In the genomic region with DNA sequence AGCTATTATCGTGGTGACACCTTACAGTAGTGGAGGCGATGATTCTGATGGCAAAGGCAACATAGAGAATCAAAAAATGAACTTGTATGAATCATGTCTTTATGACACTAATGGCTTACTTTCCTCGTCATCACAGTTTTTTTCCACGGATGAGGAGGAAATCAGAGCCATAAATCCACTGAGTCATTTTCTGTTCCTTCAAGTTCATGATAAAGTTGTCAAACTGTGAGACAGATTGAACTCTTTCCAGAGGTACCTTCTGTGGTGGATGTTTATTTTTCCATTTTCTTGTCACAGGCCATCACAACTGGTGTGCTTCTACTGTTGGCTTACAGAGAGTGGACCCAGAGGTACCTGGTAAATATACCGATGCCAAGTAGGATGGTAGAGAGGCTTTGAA, we compare ENCODE assay signal across 24 cellular contexts. TPM values are rescaled to one million over a fixed set of nuclear protein-coding genes. Genes with fewer than 3 reads are reported as not detected.
DNase-seq lines count a peak whose midpoint lies in the region; ATAC-seq, FAIRE-seq and TF ChIP-seq lines count a peak whose summit lies in the region.
"Had no signal": no experiment of that assay in that cellular context is flagged by ENCODE, and none has a peak within 500 bp of the region (broad histone marks: within the 10 kb centered on the region; RNA-seq: fewer than 3 reads in every experiment).

No MANE protein-coding gene starts in this region.

- H3K27me3 ChIP-seq in body of pancreas (no peaks in the 10 kb centered on the region), esophagus muscularis mucosa (no peaks in the 10 kb centered on the region), ovary (no peaks in the 10 kb centered on the region)
- H3K27me3 ChIP-seq in CD4-positive, alpha-beta T cell (ENCODE audit: control insufficient read depth, insufficient read depth, low read length): no peaks in the 10 kb centered on the region
- H3K27me3 ChIP-seq: heart left ventricle, MG63, uterus had no signal

- intact Hi-C loops in body of pancreas (cut with DNase I) (no loop called here), esophagus muscularis mucosa (cut with DNase I) (no loop called here), ovary (cut with DNase I) (no loop called here)
- intact Hi-C loops in CD4-positive, alpha-beta T cell (cut with DNase I, micrococcal nuclease): no loop called here

- H3K27ac Mint-ChIP-seq in CD4-positive, alpha-beta T cell: no peak overlapping the region
- H3K27ac Mint-ChIP-seq: CD4-positive, CD25-positive, alpha-beta regulatory T cell; nephron progenitor cell had no signal

- ATAC-seq in A549 (peak; percentile 50 to 54; a peak in 2 of 6 replicates), body of pancreas (peak; percentile 71)
- no peak for ATAC-seq in CD4-positive, alpha-beta T cell (ENCODE audit: poor library complexity)
- ATAC-seq: heart left ventricle had no signal

- H3K9me3 ChIP-seq in A549 (peaks cover 31% of the 10 kb centered on the region), body of pancreas (no peaks in the 10 kb centered on the region), esophagus muscularis mucosa (peaks cover 0 to 6% (median 3%) of the 10 kb centered on the region in 4 donors), ovary (no peaks in the 10 kb centered on the region)
- H3K9me3 ChIP-seq in CD4-positive, alpha-beta T cell (ENCODE audit: control insufficient read depth, low read length): no peaks in the 10 kb centered on the region
- H3K9me3 ChIP-seq: uterus had no signal

- peak overlapping the region; percentile 60 to 61; a peak in 5 of 6 replicates for H3K27ac ChIP-seq in A549
- H3K27ac ChIP-seq in body of pancreas: peak overlapping the region in 1 of 4 donors; percentile 31
- H3K27ac ChIP-seq in esophagus muscularis mucosa (replicated peaks in 1 of 4): no peak overlapping the region
- no peak overlapping the region for H3K27ac ChIP-seq in ovary
- no peak overlapping the region for H3K27ac ChIP-seq in CD4-positive, alpha-beta T cell (ENCODE audit: low read depth, low read length)
- H3K27ac ChIP-seq: coronary artery, heart left ventricle, uterus, VCaP had no signal

- H3K36me3 Mint-ChIP-seq in CD4-positive, alpha-beta T cell (ENCODE audit: low read depth): no peaks in the 10 kb centered on the region
- H3K36me3 Mint-ChIP-seq: CD4-positive, CD25-positive, alpha-beta regulatory T cell had no signal

- H3K4me1 ChIP-seq in A549 (peaks cover 30% of the 10 kb centered on the region), body of pancreas (peaks cover 11% of the 10 kb centered on the region), esophagus muscularis mucosa (peaks cover 0 to 9% (median 2%) of the 10 kb centered on the region in 4 donors), ovary (ENCODE audit: insufficient read depth) (peaks cover 5% of the 10 kb centered on the region)
- H3K4me1 ChIP-seq: uterus had no signal

- H3K27me3 Mint-ChIP-seq in CD4-positive, alpha-beta T cell: no peaks in the 10 kb centered on the region

- POLR2A ChIA-PET in A549 (lab: Yijun Ruan, JAX): no interaction called here
- POLR2A ChIA-PET in CD4-positive, alpha-beta T cell (lab: Charles Lee): no interaction called here

- peak in 1 of 2 experiments; percentile 66 for DNase-seq in A549 (ENCODE audit: low read depth in 1 of 2, low spot score in 1 of 2)
- peak; percentile 97 for DNase-seq in M059J (ENCODE audit: low read depth)
- DNase-seq in body of pancreas: peak in 1 of 4 donors; percentile 49
- no peak for DNase-seq in esophagus muscularis mucosa (ENCODE audit: extremely low spot score)
- no peak for DNase-seq in ovary
- no peak for DNase-seq in CD4-positive, alpha-beta T cell
- no peak for DNase-seq in C1 segment of cervical spinal cord (lab: John Stamatoyannopoulos, UW)
- DNase-seq: activated CD4-positive, alpha-beta T cell treated with anti-CD3 and anti-CD28 coated beads, Interleukin-2, amount 50 U/mL, for 4 hours; activated naive CD4-positive, alpha-beta T cell treated with Interleukin-2 at 50 U/mL for 16 hours; activated T-cell treated with anti-CD3 and anti-CD28 coated beads for 4 hours; aorta; CD4-positive, CD25-positive, alpha-beta regulatory T cell; heart left ventricle; islet precursor cell; MG63; NCI-H82; nephron progenitor cell; retina; uterus had no signal

- H3K36me3 ChIP-seq in body of pancreas (replicated peaks in 1 of 2; ENCODE audit: insufficient read depth in 1 of 2, low read depth in 2 of 2) (no peaks in the 10 kb centered on the region), esophagus muscularis mucosa (no peaks in the 10 kb centered on the region), ovary (no peaks in the 10 kb centered on the region)
- H3K36me3 ChIP-seq: heart left ventricle, MG63, uterus had no signal

- H3K9me3 Mint-ChIP-seq in CD4-positive, alpha-beta T cell: no peaks in the 10 kb centered on the region

- WGBS in A549 (ENCODE audit: missing lambda C conversion rate): 26% methylated on average over 5 of the region's 5 CpGs
- WGBS in body of pancreas, 2 donors: 15 to 33% methylated on average over 5 of the region's 5 CpGs
- 76% methylated on average over 5 of the region's 5 CpGs for WGBS in esophagus muscularis mucosa
- WGBS in ovary, 3 donors: 68 to 78% (median 72%) methylated on average over 5 of the region's 5 CpGs

- TF ChIP-seq RAD21 in A549 (conservative IDR thresholded peaks at IDR 0.05 in 1 of 2, IDR thresholded peaks at IDR 0.05 in 1 of 2): no peak

- peaks cover 3% of the 10 kb centered on the region for H3K4me1 Mint-ChIP-seq in CD4-positive, alpha-beta T cell (ENCODE audit: low read depth)

- TF ChIP-seq POLR2A in A549 (IDR thresholded peaks at IDR 0.05; ENCODE audit: low read length) (no peak), body of pancreas (IDR thresholded peaks at IDR 0.05) (no peak), esophagus muscularis mucosa (IDR thresholded peaks at IDR 0.05; ENCODE audit: low read depth) (no peak), ovary (IDR thresholded peaks at IDR 0.05) (no peak)

- H3K4me3 ChIP-seq in A549 (no peak overlapping the region), body of pancreas (no peak overlapping the region), esophagus muscularis mucosa (no peak overlapping the region), ovary (no peak overlapping the region)
- H3K4me3 ChIP-seq: coronary artery, heart left ventricle, MG63, uterus had no signal

- H3K4me3 Mint-ChIP-seq in CD4-positive, alpha-beta T cell: no peak overlapping the region
- H3K4me3 Mint-ChIP-seq: CD4-positive, CD25-positive, alpha-beta regulatory T cell; nephron progenitor cell had no signal

- FAIRE-seq in A549 (lab: Jason Lieb, UNC): no peak
- FAIRE-seq in islet of Langerhans (lab: Jason Lieb, UNC): peak; percentile 51

- TF ChIP-seq EP300 in A549 (IDR thresholded peaks at IDR 0.05) (no peak; a peak in 1 of 5 replicates), esophagus muscularis mucosa (IDR thresholded peaks at IDR 0.05) (no peak), ovary (IDR thresholded peaks at IDR 0.05) (no peak)

- CTCF ChIA-PET in A549 (lab: Yijun Ruan, JAX): interaction anchor here (1.8 kb wide), 1 partner anchor 14 kb away, joined by 5 read pairs; no protein-coding TSS in a partner anchor
- CTCF ChIA-PET in CD4-positive, alpha-beta T cell (lab: Charles Lee): no interaction called here

- no peak for TF ChIP-seq CTCF in A549 (IDR thresholded peaks at IDR 0.05)
- TF ChIP-seq CTCF in body of pancreas (IDR thresholded peaks at IDR 0.05): no peak
- TF ChIP-seq CTCF in esophagus muscularis mucosa (IDR thresholded peaks at IDR 0.05): no peak
- TF ChIP-seq CTCF in ovary (IDR thresholded peaks at IDR 0.05): no peak
- no peak for TF ChIP-seq CTCF in CD4-positive, alpha-beta T cell (IDR thresholded peaks at IDR 0.05)

- peak overlapping the region; percentile 24 for H3K4me2 ChIP-seq in A549

TF ChIP-seq in A549, 52 proteins besides CTCF, POLR2A, EP300 and RAD21 (continues in another document):
- TF ChIP-seq EHMT2 (IDR thresholded peaks at IDR 0.05; ENCODE audit: low read depth): no peak
- no peak for TF ChIP-seq POLR2AphosphoS2 (conservative IDR thresholded peaks at IDR 0.05; ENCODE audit: low read length)
- TF ChIP-seq JUNB (IDR thresholded peaks at IDR 0.05): peak; percentile 74
- TF ChIP-seq PHF8 (IDR thresholded peaks at IDR 0.05; ENCODE audit: borderline replicate concordance, low read depth): no peak
- TF ChIP-seq RCOR1 (IDR thresholded peaks at IDR 0.05; ENCODE audit: low read depth, low read length): no peak
- TF ChIP-seq CEBPB (IDR thresholded peaks at IDR 0.05): no peak
- TF ChIP-seq FOSB (CRISPR knock-in tag; IDR thresholded peaks at IDR 0.05): no peak
- peak; percentile 42; the same call in 1 of the 2 replicates for TF ChIP-seq FOSL2 (IDR thresholded peaks at IDR 0.05)
- peak; percentile 57 for TF ChIP-seq FOSL2 (CRISPR knock-in tag; IDR thresholded peaks at IDR 0.05)
- no peak for TF ChIP-seq ZC3H11A (IDR thresholded peaks at IDR 0.05)
- peak; percentile 73 for TF ChIP-seq GATA3 (IDR thresholded peaks at IDR 0.05; ENCODE audit: borderline replicate concordance)

RNA-seq across cellular contexts. Expression of a gene that starts 8.5 kb away (rescaled TPM):
- not detected in 2 replicates for polyA plus RNA-seq in A549 (2011; rRNA removed)
- not detected in 2 replicates for polyA plus RNA-seq in A549 (2012; cell fraction: cytosol; rRNA removed)
- polyA plus RNA-seq in A549 (2012; cell fraction: nucleus; rRNA removed): not detected in 2 replicates
- polyA plus RNA-seq in A549 (2017; fragmentation: RNase III; extraction: RNeasy Plus Mini Kit Qiagen cat#74134 plus additional on column Dnase treatment): not detected in 3 replicates
- not detected in 2 replicates for polyA minus RNA-seq in A549 (2011; rRNA and poly(A)+ RNA removed)
- total RNA-seq in M059J (2014; rRNA removed; shearing (Covaris generic)): not detected in 2 replicates
- total RNA-seq in body of pancreas: not detected
- not detected for total RNA-seq in esophagus muscularis mucosa
- total RNA-seq in ovary: 1 to 10 TPM in 2 of 7 donors, under 1 TPM in 2, not detected in 3; 0.35 to 5.5 (median 0.93) TPM
- polyA plus RNA-seq in ovary: not detected
- total RNA-seq in CD4-positive, alpha-beta T cell: not detected
- total RNA-seq: A673; aorta; CD4-positive, CD25-positive, alpha-beta regulatory T cell; heart left ventricle; mesenteric fat pad had no signal
- polyA plus RNA-seq: aorta; CD4-positive, CD25-positive, alpha-beta regulatory T cell; heart left ventricle had no signal

RNA-seq across cellular contexts. Expression of a gene that starts 41.4 kb away (rescaled TPM):
- polyA plus RNA-seq in A549 (2011; rRNA removed) (26.6 and 27.2 TPM in 2 replicates), A549 (2017; fragmentation: RNase III; extraction: RNeasy Plus Mini Kit Qiagen cat#74134 plus additional on column Dnase treatment) (5.2 to 7.3 TPM (median 6.6 TPM) in 3 replicates), ovary (10 to 100 TPM; 24.6 to 52.1 TPM)
- polyA plus RNA-seq in A549 (2012; cell fraction: cytosol; rRNA removed): 4.6 and 6.0 TPM in 2 replicates
- 7.7 and 16.9 TPM in 2 replicates for polyA plus RNA-seq in A549 (2012; cell fraction: nucleus; rRNA removed)
- 36.8 and 43.7 TPM in 2 replicates for polyA minus RNA-seq in A549 (2011; rRNA and poly(A)+ RNA removed)
- 7.6 and 7.8 TPM in 2 replicates for total RNA-seq in M059J (2014; rRNA removed; shearing (Covaris generic))
- total RNA-seq in body of pancreas (10 to 100 TPM; 60.4 to 96.2 TPM), esophagus muscularis mucosa (10 to 100 TPM; 12.4 to 21.1 (median 18.5) TPM), ovary (100 to 1,000 TPM in 1 of 7 donors, 10 to 100 TPM in 6; 26.1 to 125 (median 55.2) TPM)
- 1 to 10 TPM in 1 of 2 experiments, under 1 TPM in 1; 0.22 to 1.0 TPM for total RNA-seq in CD4-positive, alpha-beta T cell

Comparison
In these comparisons a context has a peak if more than half of its experiments do, and no peak if none do; other contexts are left out.
1. H3K27ac ChIP-seq: peak in A549 (2 of 2); none in esophagus muscularis mucosa (0 of 4), ovary (0 of 2) and CD4-positive, alpha-beta T cell (single experiment).